Comparison of ENCODE assay signal across 19 cellular contexts in genomic region chr12:62801796-62802195, GRCh38.
DNase-seq lines count a peak whose midpoint lies in the region; ATAC-seq, FAIRE-seq and TF ChIP-seq lines count a peak whose summit lies in the region.
"Had no signal": no experiment of that assay in that cellular context is flagged by ENCODE, and none has a peak within 500 bp of the region (broad histone marks: within the 10 kb centered on the region; RNA-seq: fewer than 3 reads in every experiment).

No MANE protein-coding gene starts in this region.

- in situ Hi-C loops in HepG2 (cut with HindIII; ENCODE audit: extremely low pct_ligation_motif_present, low pct_unique_long_range_greater_than_20kb): no loop called here

- H3K4me2 ChIP-seq in HepG2 (ENCODE audit: low read depth, low read length) (no peak overlapping the region), neuronal stem cell (ENCODE audit: insufficient read depth, low read length, poor library complexity, severe bottlenecking) (no peak overlapping the region)
- H3K4me2 ChIP-seq: GM23338 had no signal

- H2AFZ ChIP-seq in HepG2 (ENCODE audit: low read length) (no peak overlapping the region), neuronal stem cell (ENCODE audit: low read length) (no peak overlapping the region)
- H2AFZ ChIP-seq: GM23338 had no signal

- H3K9ac ChIP-seq in HepG2 (ENCODE audit: insufficient read depth, low read depth, low read length) (no peak overlapping the region), neuronal stem cell (ENCODE audit: low read depth, low read length, poor library complexity) (no peak overlapping the region)

- ATAC-seq in HepG2 (no peak), right lobe of liver (no peak)
- ATAC-seq: GM23338 had no signal

- no peak overlapping the region for H3K18ac ChIP-seq in neuronal stem cell (ENCODE audit: low read length)

- H3K4me3 ChIP-seq in HepG2 (replicated peaks in 1 of 3; ENCODE audit: insufficient read depth in 1 of 3, low read depth in 2 of 3, low read length in 3 of 3) (no peak overlapping the region), right lobe of liver (no peak overlapping the region), H7 (ENCODE audit: insufficient read depth, low read depth, low read length) (no peak overlapping the region), epithelial cell of proximal tubule (ENCODE audit: low read depth, low read length) (peak overlapping the region; percentile 38), neuronal stem cell (ENCODE audit: low read length in 2 of 2) (no peak overlapping the region)
- H3K4me3 ChIP-seq: GM23338, HAP-1 had no signal

- H4K20me1 ChIP-seq in HepG2 (ENCODE audit: insufficient read depth, low read length): no peaks in the 10 kb centered on the region

- no TSS peak for BruUV-seq in HepG2 (replicated peaks; lab: Mats Ljungman, UMichigan)

- H2AK5ac ChIP-seq in neuronal stem cell (ENCODE audit: low read depth, low read length): peak overlapping the region; percentile 25

- no peak overlapping the region for H4K8ac ChIP-seq in neuronal stem cell (ENCODE audit: low read depth, low read length)

- peak overlapping the region; percentile 92 for H2BK12ac ChIP-seq in neuronal stem cell (ENCODE audit: low read length)

- H3K4me1 ChIP-seq in HepG2 (ENCODE audit: insufficient read depth, low read length): no peaks in the 10 kb centered on the region
- H3K4me1 ChIP-seq in right lobe of liver: no peaks in the 10 kb centered on the region
- H3K4me1 ChIP-seq in neuronal stem cell (ENCODE audit: control insufficient read depth in 2 of 2, insufficient read depth in 1 of 2, low read depth in 1 of 2, low read length in 2 of 2): peaks cover 0 to 1% of the 10 kb centered on the region in 2 donors
- H3K4me1 ChIP-seq: HAP-1 had no signal

- H3K36me3 ChIP-seq in HepG2 (replicated peaks in 1 of 2; ENCODE audit: control insufficient read depth in 1 of 2, insufficient read depth in 2 of 2, low read length in 2 of 2) (peaks cover 14 to 60% of the 10 kb centered on the region in 2 experiments), right lobe of liver (no peaks in the 10 kb centered on the region), H7 (replicated peaks; ENCODE audit: control insufficient read depth, insufficient read depth, low read length) (no peaks in the 10 kb centered on the region), neuronal stem cell (replicated peaks in 1 of 2; ENCODE audit: control insufficient read depth in 2 of 2, insufficient read depth in 2 of 2, low read length in 2 of 2) (peaks cover 0 to under 1% of the 10 kb centered on the region in 2 donors)
- H3K36me3 ChIP-seq: HAP-1 had no signal

- H3K4ac ChIP-seq in neuronal stem cell (ENCODE audit: low read length): no peak overlapping the region

- no peak overlapping the region for H4K91ac ChIP-seq in neuronal stem cell (ENCODE audit: low read depth, low read length, poor library complexity)

- H3K27me3 ChIP-seq in HepG2 (ENCODE audit: control insufficient read depth in 1 of 2, insufficient read depth in 2 of 2, low read length in 2 of 2) (no peaks in the 10 kb centered on the region), right lobe of liver (no peaks in the 10 kb centered on the region), H7 (ENCODE audit: control insufficient read depth, insufficient read depth, low read length) (no peaks in the 10 kb centered on the region), neuronal stem cell (ENCODE audit: control insufficient read depth in 3 of 3, insufficient read depth in 3 of 3, low read depth in 1 of 3, low read length in 3 of 3) (no peaks in the 10 kb centered on the region)

- TF ChIP-seq POLR2A in HepG2 (IDR thresholded peaks at IDR 0.05; ENCODE audit: insufficient read depth in 1 of 2, low read depth in 2 of 2, low read length in 2 of 2) (no peak), right lobe of liver (IDR thresholded peaks at IDR 0.05) (no peak)

- no peaks in the 10 kb centered on the region for H3K79me1 ChIP-seq in neuronal stem cell (ENCODE audit: low read depth, low read length)

- H3K14ac ChIP-seq in neuronal stem cell (ENCODE audit: low read length): no peak overlapping the region

- peaks cover 11% of the 10 kb centered on the region for H3K79me2 ChIP-seq in HepG2 (ENCODE audit: insufficient read depth, low read length)

- no peak for FAIRE-seq in HepG2 (lab: Jason Lieb, UNC)
- FAIRE-seq: D721Med, GM12891, GM18507 had no signal

- DNase-seq in HepG2 (ENCODE audit: low spot score): no peak
- DNase-seq in right lobe of liver: no peak
- peak; percentile 59 for DNase-seq in H7
- DNase-seq in epithelial cell of proximal tubule (ENCODE audit: low read depth): no peak
- no peak for DNase-seq in neuronal stem cell (ENCODE audit: low spot score)
- no peak for DNase-seq in D341Med (ENCODE audit: low spot score)
- no peak for DNase-seq in NCI-H2029 treated with DMSO at 0.1 percent for 48 hours (lab: John Stamatoyannopoulos, UW)
- no peak for DNase-seq in DMS79 treated with DMSO at 0.1 percent for 48 hours (lab: John Stamatoyannopoulos, UW)
- DNase-seq: C1 segment of cervical spinal cord; CD4-positive, alpha-beta memory T cell; COR-L47; DMS 273 treated with DMSO at 0.1 percent for 48 hours; DMS79; GF-D8 had no signal

- POLR2A ChIA-PET in HepG2 (lab: Yijun Ruan, JAX): no interaction called here

- H2BK5ac ChIP-seq in neuronal stem cell (ENCODE audit: low read length): no peak overlapping the region

- H3K9me3 ChIP-seq in HepG2 (ENCODE audit: low read length) (no peaks in the 10 kb centered on the region), right lobe of liver (no peaks in the 10 kb centered on the region), neuronal stem cell (replicated peaks in 1 of 2; ENCODE audit: control insufficient read depth in 2 of 2, insufficient read depth in 1 of 2, low read depth in 1 of 2, low read length in 2 of 2) (no peaks in the 10 kb centered on the region)
- H3K9me3 ChIP-seq: HAP-1 had no signal

- TF ChIP-seq CTCF in HepG2 (CRISPR knock-in tag; IDR thresholded peaks at IDR 0.05): no peak
- no peak for TF ChIP-seq CTCF in right lobe of liver (IDR thresholded peaks at IDR 0.05)
- no peak for TF ChIP-seq CTCF in epithelial cell of proximal tubule (conservative IDR thresholded peaks at IDR 0.05; ENCODE audit: low read depth, low read length)

- TF ChIP-seq EP300 in HepG2 (IDR thresholded peaks at IDR 0.05; ENCODE audit: low read depth in 2 of 2, low read length in 2 of 2): no peak
- TF ChIP-seq EP300 in HepG2 (CRISPR knock-in tag; IDR thresholded peaks at IDR 0.05; ENCODE audit: borderline replicate concordance): no peak

- no peak overlapping the region for H3K23ac ChIP-seq in neuronal stem cell (ENCODE audit: low read depth, low read length, poor library complexity)

- intact Hi-C loops in HepG2 (cut with micrococcal nuclease; ENCODE audit: unreplicated experiment) (no loop called here), right lobe of liver (cut with DNase I) (loop anchor here in 1 of 2 donors (10.0 kb wide), 1 partner anchor 367 kb away; no protein-coding TSS in a partner anchor)

- WGBS in HepG2 (ENCODE audit: low lambda C conversion rate): 97% methylated on average over 27 of the region's 28 CpGs
- 100% methylated on average over 7 of the region's 28 CpGs for WGBS in right lobe of liver (ENCODE audit: insufficient coverage, low coverage, low lambda C conversion rate, missing lambda C conversion rate)
- no CpG with 5 or more reads among the region's 28 CpGs for WGBS in neuronal stem cell (ENCODE audit: extremely low coverage in 2 of 2, insufficient read length in 2 of 2, insufficient replicate concordance in 1 of 2), 2 donors

- no peak for TF ChIP-seq RAD21 in HepG2 (CRISPR knock-in tag; IDR thresholded peaks at IDR 0.05)

- no peak overlapping the region for H2BK15ac ChIP-seq in neuronal stem cell (ENCODE audit: low read length)

- no peak overlapping the region for H2BK120ac ChIP-seq in neuronal stem cell (ENCODE audit: low read depth, low read length)

- CTCF ChIA-PET in HepG2 (lab: Yijun Ruan, JAX; ENCODE audit: low intra/inter-chr PET ratio, low total read pairs): no interaction called here

- H3K27ac ChIP-seq in HepG2 (ENCODE audit: extremely low read length, insufficient read depth, low read length) (no peak overlapping the region), right lobe of liver (no peak overlapping the region), neuronal stem cell (replicated peaks; ENCODE audit: low read length) (no peak overlapping the region)

TF ChIP-seq in HepG2, 621 proteins besides CTCF, POLR2A, EP300 and RAD21:
- no peak for TF ChIP-seq HOXA3 (CRISPR knock-in tag; IDR thresholded peaks at IDR 0.05)
- TF ChIP-seq SETDB1 (CRISPR knock-in tag; IDR thresholded peaks at IDR 0.05; ENCODE audit: borderline replicate concordance): no peak
- TF ChIP-seq ZBTB33 (CRISPR knock-in tag; IDR thresholded peaks at IDR 0.05): peak; percentile 40; the same call in 1 of the 2 replicates
- no peak for TF ChIP-seq SMAD1 (CRISPR knock-in tag; IDR thresholded peaks at IDR 0.05; ENCODE audit: borderline replicate concordance, low read depth)
- no peak for TF ChIP-seq SOX13 (IDR thresholded peaks at IDR 0.05)
- TF ChIP-seq SOX13 (CRISPR knock-in tag; conservative IDR thresholded peaks at IDR 0.05 in 1 of 2, IDR thresholded peaks at IDR 0.05 in 1 of 2): no peak
- no peak for TF ChIP-seq RBM39 (IDR thresholded peaks at IDR 0.05; ENCODE audit: low read depth, low read length, poor library complexity, severe bottlenecking)
